Comparison of ENCODE assay signal across 8 cellular contexts in genomic region chr16:88452485-88453216, GRCh38. TPM values are rescaled to one million over a fixed set of nuclear protein-coding genes. Genes with fewer than 3 reads are reported as not detected.
DNase-seq lines count a peak whose midpoint lies in the region; ATAC-seq, FAIRE-seq and TF ChIP-seq lines count a peak whose summit lies in the region.

No MANE protein-coding gene starts in this region.

- H3K4me1 ChIP-seq in DND-41 (ENCODE audit: insufficient read depth, low read length) (peaks cover 41% of the 10 kb centered on the region), GM23248 (ENCODE audit: insufficient read depth) (no peaks in the 10 kb centered on the region), neuronal stem cell (ENCODE audit: control insufficient read depth in 2 of 2, insufficient read depth in 1 of 2, low read depth in 1 of 2, low read length in 2 of 2) (peaks cover 15 to 23% of the 10 kb centered on the region in 2 donors)

- peaks cover 8% of the 10 kb centered on the region for H3K79me1 ChIP-seq in neuronal stem cell (ENCODE audit: low read depth, low read length)

- WGBS in GM23248 (ENCODE audit: low coverage in 1 of 2, low lambda C conversion rate in 2 of 2, missing lambda C conversion rate in 2 of 2), 2 experiments = 8 to 14% methylated on average over 29 to 72 of the region's 72 CpGs
- WGBS in neuronal stem cell (ENCODE audit: extremely low coverage in 2 of 2, insufficient read length in 2 of 2, insufficient replicate concordance in 1 of 2), 2 donors = no CpG with 5 or more reads among the region's 72 CpGs

- H3K27me3 ChIP-seq in DND-41 (ENCODE audit: insufficient read depth, low read length, poor library complexity) (peaks cover 32% of the 10 kb centered on the region), GM23248 (replicated peaks; ENCODE audit: insufficient read depth) (no peaks in the 10 kb centered on the region), neuronal stem cell (ENCODE audit: control insufficient read depth in 3 of 3, insufficient read depth in 3 of 3, low read depth in 1 of 3, low read length in 3 of 3) (peaks cover 14 to 48% (median 43%) of the 10 kb centered on the region in 3 experiments)

- H4K20me1 ChIP-seq in DND-41 (ENCODE audit: insufficient read depth, low read length) (peaks cover 46% of the 10 kb centered on the region), GM23248 (ENCODE audit: insufficient read depth) (no peaks in the 10 kb centered on the region)

- H2AK5ac ChIP-seq in neuronal stem cell (ENCODE audit: low read depth, low read length) = peak overlapping the region; percentile 5

- no peak overlapping the region for H3K14ac ChIP-seq in neuronal stem cell (ENCODE audit: low read length)

- H2BK15ac ChIP-seq in neuronal stem cell (ENCODE audit: low read length) = no peak overlapping the region

- no peaks in the 10 kb centered on the region for H3K36me3 ChIP-seq in DND-41 (ENCODE audit: insufficient read depth, low read length)
- no peaks in the 10 kb centered on the region for H3K36me3 ChIP-seq in GM23248 (ENCODE audit: low read depth)
- H3K36me3 ChIP-seq in neuronal stem cell (replicated peaks in 1 of 2; ENCODE audit: control insufficient read depth in 2 of 2, insufficient read depth in 2 of 2, low read length in 2 of 2) = no peaks in the 10 kb centered on the region

- ATAC-seq in DND-41 (ENCODE audit: insufficient read depth, low read depth) = peak; percentile 81

- H3K79me2 ChIP-seq in DND-41 (ENCODE audit: insufficient read depth, low read length) (no peaks in the 10 kb centered on the region), GM23248 (ENCODE audit: insufficient read depth) (no peaks in the 10 kb centered on the region)

- no peak for TF ChIP-seq CTCF in DND-41 (IDR thresholded peaks at IDR 0.05; ENCODE audit: borderline replicate concordance, extremely low read depth, low read length, poor library complexity, severe bottlenecking)

- peak overlapping the region; percentile 13 for H3K18ac ChIP-seq in neuronal stem cell (ENCODE audit: low read length)

- H2AFZ ChIP-seq in DND-41 (ENCODE audit: low read depth, low read length) (peak overlapping the region; percentile 71), GM23248 (peak overlapping the region; percentile 83), neuronal stem cell (ENCODE audit: low read length) (peak overlapping the region; percentile 100)

- H4K8ac ChIP-seq in neuronal stem cell (ENCODE audit: low read depth, low read length) = no peak overlapping the region

- no peak overlapping the region for H4K91ac ChIP-seq in neuronal stem cell (ENCODE audit: low read depth, low read length, poor library complexity)

- H3K23ac ChIP-seq in neuronal stem cell (ENCODE audit: low read depth, low read length, poor library complexity) = peak overlapping the region; percentile 65

- no peak overlapping the region for H2BK120ac ChIP-seq in neuronal stem cell (ENCODE audit: low read depth, low read length)

- H3K27ac ChIP-seq in DND-41 (ENCODE audit: low read length) = no peak overlapping the region
- H3K27ac ChIP-seq in GM23248 = no peak overlapping the region
- peak overlapping the region; percentile 75 for H3K27ac ChIP-seq in neuronal stem cell (replicated peaks; ENCODE audit: low read length)

- H3K9me2 ChIP-seq in GM23248 (ENCODE audit: insufficient read depth) = no peaks in the 10 kb centered on the region

- FAIRE-seq in frontal cortex (lab: Jason Lieb, UNC) = no peak

- H3K9me3 ChIP-seq in DND-41 (ENCODE audit: insufficient read depth, low read length, severe bottlenecking) (no peaks in the 10 kb centered on the region), GM23248 (ENCODE audit: low read depth) (no peaks in the 10 kb centered on the region), neuronal stem cell (replicated peaks in 1 of 2; ENCODE audit: control insufficient read depth in 2 of 2, insufficient read depth in 1 of 2, low read depth in 1 of 2, low read length in 2 of 2) (no peaks in the 10 kb centered on the region)

- H2BK12ac ChIP-seq in neuronal stem cell (ENCODE audit: low read length) = peak overlapping the region; percentile 31

- peak overlapping the region; percentile 16 for H2BK5ac ChIP-seq in neuronal stem cell (ENCODE audit: low read length)

- H3K4me2 ChIP-seq in DND-41 (ENCODE audit: insufficient read depth, low read length) = peak overlapping the region; percentile 83
- peak overlapping the region; percentile 47 for H3K4me2 ChIP-seq in GM23248 (ENCODE audit: unreplicated experiment)
- H3K4me2 ChIP-seq in neuronal stem cell (ENCODE audit: insufficient read depth, low read length, poor library complexity, severe bottlenecking) = peak overlapping the region; percentile 45

- in situ Hi-C loops in GM23248 (cut with MboI) = loop anchor here (10.0 kb wide), 1 partner anchor 72 kb away; no protein-coding TSS in a partner anchor

- H3K9ac ChIP-seq in DND-41 (ENCODE audit: low read depth, low read length) (peak overlapping the region; percentile 38; the same call in 1 of the 2 replicates), GM23248 (peak overlapping the region; percentile 65), neuronal stem cell (ENCODE audit: low read depth, low read length, poor library complexity) (no peak overlapping the region)

- no peak overlapping the region for H3K4ac ChIP-seq in neuronal stem cell (ENCODE audit: low read length)

- no peaks in the 10 kb centered on the region for H3F3A ChIP-seq in GM23248 (ENCODE audit: insufficient read depth)

- peak; percentile 97 for DNase-seq in DND-41
- DNase-seq in GM23248 = peak; percentile 96
- peak; percentile 90 for DNase-seq in LHCN-M2 (ENCODE audit: low read depth)
- DNase-seq in SHP77 (lab: John Stamatoyannopoulos, UW) = peak; percentile 87 to 93
- peak; percentile 99 for DNase-seq in activated naive CD4-positive, alpha-beta T cell treated with Interleukin-2 at 50 U/mL for 16 hours
- DNase-seq in frontal cortex (ENCODE audit: low spot score in 2 of 2) = peak; percentile 97 to 100
- DNase-seq in neuronal stem cell (ENCODE audit: low spot score) = peak; percentile 97
- peak; percentile 88 for DNase-seq in stromal cell of bone marrow (ENCODE audit: low read depth)

- peak overlapping the region; percentile 17 to 58; a peak in 3 of 4 replicates for H3K4me3 ChIP-seq in DND-41 (ENCODE audit: low read depth in 1 of 2, low read length in 2 of 2)
- peak overlapping the region; percentile 79 for H3K4me3 ChIP-seq in GM23248
- H3K4me3 ChIP-seq in neuronal stem cell (ENCODE audit: low read length in 2 of 2) = peak overlapping the region; percentile 62 to 87

RNA-seq across cellular contexts. Expression of gene ZFPM1, which starts 0.4 kb away (rescaled TPM):
- 0.25 and 2.4 TPM in 2 replicates for total RNA-seq in GM23248 (2014; rRNA removed; shearing (Covaris generic))
- polyA plus RNA-seq in GM23248 (2016; fragmentation: Nextera tagmentation; extraction: Ambion mirVana) = 0.06 and 0.14 TPM in 2 replicates
- total RNA-seq in LHCN-M2 (2014; rRNA removed) (1.1 and 2.2 TPM in 2 replicates), frontal cortex (1.2 TPM)
- 2.8 TPM for polyA plus RNA-seq in LHCN-M2 (2012)
- polyA plus RNA-seq in neuronal stem cell (2013, experiment 1 of 2) = 3.8 TPM
- 4.0 TPM for polyA plus RNA-seq in neuronal stem cell (2013, experiment 2 of 2)
